Comparison of ENCODE assay signal across 8 cellular contexts in genomic region chr1:1614204-1614953, GRCh38. TPM values are rescaled to one million over a fixed set of nuclear protein-coding genes. Genes with fewer than 3 reads are reported as not detected.
A peak's percentile ranks its signal among the peaks of the same experiment; 100 is the strongest.
DNase-seq lines count a peak whose midpoint lies in the region; ATAC-seq and TF ChIP-seq lines count a peak whose summit lies in the region.

No MANE protein-coding gene starts in this region.

- in situ Hi-C loops in HAP-1 (cut with MboI; ENCODE audit: low sequenced_read_pairs), result loop anchor here (5.0 kb wide), 1 partner anchor 37 kb away; no protein-coding TSS in a partner anchor

- CTCF ChIA-PET in RWPE1 (lab: Yijun Ruan, JAX), result interaction anchor here (0.6 to 0.9 kb wide), 2 partner anchors 13 to 55 kb away, joined by 3 read pairs; no protein-coding TSS in a partner anchor

- TF ChIP-seq CTCF in RWPE1 (conservative IDR thresholded peaks at IDR 0.05; ENCODE audit: low read depth) (no peak), right atrium auricular region (IDR thresholded peaks at IDR 0.05) (no peak)

- ATAC-seq in sciatic nerve, result no peak
- no peak for ATAC-seq in GM18870 (IDR thresholded peaks at IDR 0.05; ENCODE audit: unreplicated experiment)
- ATAC-seq in GM19455 (IDR thresholded peaks at IDR 0.05; ENCODE audit: unreplicated experiment), result no peak

- H3K9me3 ChIP-seq in HAP-1 (no peaks in the 10 kb centered on the region), adipocyte (ENCODE audit: control insufficient read depth, low read length) (no peaks in the 10 kb centered on the region), right atrium auricular region (no peaks in the 10 kb centered on the region)

- H3K4me3 ChIP-seq in HAP-1, result peak overlapping the region; percentile 99
- H3K4me3 ChIP-seq in adipocyte (ENCODE audit: low read length), result peak overlapping the region; percentile 91
- H3K4me3 ChIP-seq in right atrium auricular region, result peak overlapping the region; percentile 97 to 100

- peaks cover 8% of the 10 kb centered on the region; the same call in 1 of the 2 replicates for H3K36me3 ChIP-seq in HAP-1 (replicated peaks)
- peaks cover 6% of the 10 kb centered on the region for H3K36me3 ChIP-seq in adipocyte (ENCODE audit: control insufficient read depth, insufficient read depth, low read length, severe bottlenecking)
- no peaks in the 10 kb centered on the region for H3K36me3 ChIP-seq in right atrium auricular region

- H3K27me3 ChIP-seq in HAP-1 (ENCODE audit: low read depth), result no peaks in the 10 kb centered on the region
- no peaks in the 10 kb centered on the region for H3K27me3 ChIP-seq in adipocyte (replicated peaks; ENCODE audit: control insufficient read depth, insufficient read depth, low read length)
- no peaks in the 10 kb centered on the region for H3K27me3 ChIP-seq in right atrium auricular region

- H3K9ac ChIP-seq in adipocyte (ENCODE audit: low read length), result peak overlapping the region; percentile 99

- POLR2A ChIA-PET in RWPE1 (lab: Yijun Ruan, JAX; ENCODE audit: low non-redundant PET), result interaction anchor here (1.0 kb wide), 1 partner anchor 12 kb away, joined by 3 read pairs; no protein-coding TSS in a partner anchor

- peak overlapping the region; percentile 99 for H3K27ac ChIP-seq in RWPE1
- peak overlapping the region; percentile 100 for H3K27ac ChIP-seq in right atrium auricular region

- intact Hi-C loops in sciatic nerve (cut with DNase I), result no loop called here

- H3K4me1 ChIP-seq in HAP-1 (peaks cover 9% of the 10 kb centered on the region), adipocyte (ENCODE audit: control insufficient read depth, insufficient read depth, low read length) (peaks cover 37% of the 10 kb centered on the region), right atrium auricular region (peaks cover 0 to 39% of the 10 kb centered on the region in 2 donors)

- peak; percentile 22 to 69 for DNase-seq in HAP-1 (ENCODE audit: low spot score in 2 of 2)
- DNase-seq in RWPE1 (ENCODE audit: low spot score), result no peak
- peak; percentile 12 for DNase-seq in adipocyte (ENCODE audit: low read depth)
- DNase-seq in right atrium auricular region (ENCODE audit: low spot score), result peak; percentile 79
- DNase-seq in sciatic nerve (ENCODE audit: low spot score), result peak; percentile 60
- DNase-seq in cortex of kidney (lab: John Stamatoyannopoulos, UW), result no peak

RNA-seq across cellular contexts. Expression of gene MIB2, which starts 0.9 kb away (rescaled TPM):
- 10 to 100 TPM; 42.4 to 45.6 TPM for total RNA-seq in right atrium auricular region
- total RNA-seq in sciatic nerve, result 68.4 TPM

RNA-seq across cellular contexts. Expression of gene FNDC10, which starts 14.4 kb away (rescaled TPM):
- total RNA-seq in right atrium auricular region (1 to 10 TPM; 2.5 to 2.7 TPM), sciatic nerve (2.4 TPM)

RNA-seq across cellular contexts. Expression of gene MMP23B, which starts 17.6 kb away (rescaled TPM):
- 10 to 100 TPM; 17.5 to 26.9 TPM for total RNA-seq in right atrium auricular region
- total RNA-seq in sciatic nerve, result 5.4 TPM

RNA-seq across cellular contexts. Expression of gene SSU72, which starts 39.7 kb away (rescaled TPM):
- total RNA-seq in right atrium auricular region, result 100 to 1,000 TPM in 1 of 2 donors, 10 to 100 TPM in 1; 98.3 to 121 TPM
- total RNA-seq in sciatic nerve, result 78.5 TPM

RNA-seq across cellular contexts. Expression of gene CDK11B, which starts 44.4 kb away (rescaled TPM):
- total RNA-seq in right atrium auricular region (10 to 100 TPM; 16.2 to 19.7 TPM), sciatic nerve (27.9 TPM)

Comparison
In these comparisons a context has a peak if more than half of its experiments do, and no peak if none do; other contexts are left out.
1. DNase-seq: peak in HAP-1 (2 of 2), adipocyte (single experiment), right atrium auricular region (single experiment) and sciatic nerve (single experiment); none in RWPE1 (single experiment) and cortex of kidney (single experiment).
2. Peak in every context shown above with its lines, with median percentiles within 50 percentile points of each other: H3K4me3 ChIP-seq.